In genomic region chr1:204411451-204412245, GRCh38 we compare ENCODE assay signal across 1 cellular context.
A peak's percentile ranks its signal among the peaks of the same experiment; 100 is the strongest.
TF ChIP-seq lines count a peak whose summit lies in the region.

Gene PPP1R15B, minus strand, starts transcription at chr1:204411817. Its CDS starts 406 bp downstream, at chr1:204411411.

TF ChIP-seq in GM12878, 131 proteins besides CTCF, POLR2A, EP300 and RAD21 (continued from another document and continues in another):
- no peak for TF ChIP-seq PRDM15 (CRISPR knock-in tag; IDR thresholded peaks at IDR 0.05)
- TF ChIP-seq NR2F1 (conservative IDR thresholded peaks at IDR 0.05) = peak; percentile 95; the same call in 1 of the 2 replicates
- no peak for TF ChIP-seq TARDBP (IDR thresholded peaks at IDR 0.05; ENCODE audit: borderline replicate concordance)
- no peak for TF ChIP-seq HDGF (IDR thresholded peaks at IDR 0.05)
- TF ChIP-seq CBFB (IDR thresholded peaks at IDR 0.05; ENCODE audit: low read depth) = no peak; the same call in 1 of the 2 replicates
- no peak for TF ChIP-seq ATF3 (IDR thresholded peaks at IDR 0.05; ENCODE audit: borderline replicate concordance, extremely low read depth, low read depth, low read length)
- no peak; the same call in 1 of the 2 replicates for TF ChIP-seq SIN3A (IDR thresholded peaks at IDR 0.05; ENCODE audit: low read depth, low read length)
- TF ChIP-seq TCF7 (IDR thresholded peaks at IDR 0.05; ENCODE audit: borderline replicate concordance) = no peak
- no peak for TF ChIP-seq BMI1 (IDR thresholded peaks at IDR 0.05; ENCODE audit: borderline replicate concordance)
- no peak for TF ChIP-seq NFXL1 (IDR thresholded peaks at IDR 0.05; ENCODE audit: borderline replicate concordance)
- no peak for TF ChIP-seq MTA3 (IDR thresholded peaks at IDR 0.05; ENCODE audit: borderline replicate concordance, low read length)
- TF ChIP-seq E2F8 (IDR thresholded peaks at IDR 0.05; ENCODE audit: low read depth, partially characterized antibody) = no peak
- no peak for TF ChIP-seq ZNF622 (IDR thresholded peaks at IDR 0.05)
- TF ChIP-seq POLR2AphosphoS2 (IDR thresholded peaks at IDR 0.05; ENCODE audit: low read depth, low read length) = peak; percentile 93
- peak in 1 of 2 experiments; percentile 49; a peak in 1 of 4 replicates for TF ChIP-seq ETV6 (conservative IDR thresholded peaks at IDR 0.05 in 1 of 2, IDR thresholded peaks at IDR 0.05 in 1 of 2; ENCODE audit: borderline replicate concordance in 1 of 2, low read depth in 1 of 2)
- peak; percentile 56; the same call in 1 of the 2 replicates for TF ChIP-seq ATF7 (IDR thresholded peaks at IDR 0.05; ENCODE audit: low read depth)
- peak; percentile 43 to 81; a peak in 2 of 3 replicates for TF ChIP-seq EGR1 (IDR thresholded peaks at IDR 0.05; ENCODE audit: borderline replicate concordance in 1 of 2, low read depth in 2 of 2, low read length in 2 of 2)
- no peak for TF ChIP-seq YBX1 (IDR thresholded peaks at IDR 0.05)
- TF ChIP-seq ZBTB11 (CRISPR knock-in tag; IDR thresholded peaks at IDR 0.05) = no peak
- no peak for TF ChIP-seq USF2 (IDR thresholded peaks at IDR 0.05; ENCODE audit: borderline replicate concordance, low read depth, low read length)
- TF ChIP-seq ZNF687 (IDR thresholded peaks at IDR 0.05) = no peak
- TF ChIP-seq RB1 (IDR thresholded peaks at IDR 0.05; ENCODE audit: borderline replicate concordance) = no peak; the same call in none of the 2 replicates
- no peak for TF ChIP-seq NFIC (IDR thresholded peaks at IDR 0.05; ENCODE audit: low read depth, low read length)
- TF ChIP-seq HCFC1 (IDR thresholded peaks at IDR 0.05; ENCODE audit: low read length) = peak; percentile 57
- TF ChIP-seq NRF1 (conservative IDR thresholded peaks at IDR 0.05; ENCODE audit: low read depth, low read length) = no peak
- TF ChIP-seq REST (IDR thresholded peaks at IDR 0.05; ENCODE audit: low read depth, low read length) = no peak
- TF ChIP-seq PAX5 (IDR thresholded peaks at IDR 0.05; ENCODE audit: borderline replicate concordance, low read depth, low read length) = no peak; the same call in 1 of the 2 replicates
- peak; percentile 81 for TF ChIP-seq ELK1 (IDR thresholded peaks at IDR 0.05; ENCODE audit: low read depth, low read length)
